Comparison of ENCODE assay signal across 1 cellular context in the genomic region with DNA sequence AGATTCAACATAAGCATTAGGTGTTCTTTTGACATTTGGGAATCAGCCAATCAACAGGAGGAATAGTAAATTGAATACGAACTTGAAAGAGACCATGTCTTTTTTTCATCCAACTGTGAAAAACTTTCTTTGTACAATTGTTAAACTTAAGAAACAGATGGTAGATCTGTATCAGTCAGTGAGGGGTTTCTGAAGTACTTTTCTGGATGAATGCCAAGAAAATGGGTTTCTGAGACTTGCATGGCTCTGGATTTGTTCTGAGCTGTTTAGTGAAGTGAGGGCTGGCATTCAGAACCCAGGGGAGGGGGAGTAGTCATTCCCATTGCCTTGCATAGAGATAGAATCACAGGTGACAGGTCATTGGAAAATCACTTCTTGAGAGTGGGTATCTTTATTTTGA.
TF ChIP-seq lines count a peak whose summit lies in the region.

No MANE protein-coding gene starts in this region.

TF ChIP-seq in K562, 482 proteins besides CTCF, POLR2A, EP300 and RAD21:
- peak; percentile 87 for TF ChIP-seq NFIC (IDR thresholded peaks at IDR 0.05)
- TF ChIP-seq NFIX (CRISPR knock-in tag; IDR thresholded peaks at IDR 0.05; ENCODE audit: low read depth): peak; percentile 64
- peak; percentile 85 for TF ChIP-seq ZBTB40 (IDR thresholded peaks at IDR 0.05)
- no peak for TF ChIP-seq ZBTB40 (CRISPR knock-in tag; IDR thresholded peaks at IDR 0.05)
- 0 out of 2 replicates have a peak, but pooled peaks have one; percentile 14 for TF ChIP-seq ZNF384 (IDR thresholded peaks at IDR 0.05; ENCODE audit: low read depth, low read length)
- no peak for TF ChIP-seq SLC30A9 (CRISPR knock-in tag; IDR thresholded peaks at IDR 0.05)
- TF ChIP-seq SIN3B (IDR thresholded peaks at IDR 0.05; ENCODE audit: low read depth): no peak
- TF ChIP-seq, protein P1, sequence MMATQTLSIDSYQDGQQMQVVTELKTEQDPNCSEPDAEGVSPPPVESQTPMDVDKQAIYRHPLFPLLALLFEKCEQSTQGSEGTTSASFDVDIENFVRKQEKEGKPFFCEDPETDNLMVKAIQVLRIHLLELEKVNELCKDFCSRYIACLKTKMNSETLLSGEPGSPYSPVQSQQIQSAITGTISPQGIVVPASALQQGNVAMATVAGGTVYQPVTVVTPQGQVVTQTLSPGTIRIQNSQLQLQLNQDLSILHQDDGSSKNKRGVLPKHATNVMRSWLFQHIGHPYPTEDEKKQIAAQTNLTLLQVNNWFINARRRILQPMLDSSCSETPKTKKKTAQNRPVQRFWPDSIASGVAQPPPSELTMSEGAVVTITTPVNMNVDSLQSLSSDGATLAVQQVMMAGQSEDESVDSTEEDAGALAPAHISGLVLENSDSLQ (IDR thresholded peaks at IDR 0.05): no peak
